ENCODE assay signal across 14 cellular contexts in genomic region chr17:20206591-20206990, GRCh38.
A peak's percentile ranks its signal among the peaks of the same experiment; 100 is the strongest.
DNase-seq lines count a peak whose midpoint lies in the region; ATAC-seq and TF ChIP-seq lines count a peak whose summit lies in the region.
"Had no signal": no experiment of that assay in that cellular context is flagged by ENCODE, and none has a peak within 500 bp of the region (broad histone marks: within the 10 kb centered on the region; RNA-seq: fewer than 3 reads in every experiment).

No MANE protein-coding gene starts in this region.

- peaks cover 42% of the 10 kb centered on the region for H3K4me1 ChIP-seq in PC-3 (ENCODE audit: insufficient read depth, low read length)
- peaks cover 0 to 7% of the 10 kb centered on the region in 2 donors for H3K4me1 ChIP-seq in naive thymus-derived CD4-positive, alpha-beta T cell (ENCODE audit: control insufficient read depth in 2 of 2, insufficient read depth in 2 of 2, low read length in 2 of 2)
- peaks cover 8% of the 10 kb centered on the region for H3K4me1 ChIP-seq in neural progenitor cell
- H3K4me1 ChIP-seq: right atrium auricular region had no signal

- peak overlapping the region in 6 of 9 donors; percentile 25 to 74 (median 58) for H3K27ac Mint-ChIP-seq in naive thymus-derived CD4-positive, alpha-beta T cell
- H3K27ac Mint-ChIP-seq in activated CD4-positive, alpha-beta T cell treated with anti-CD3 and anti-CD28 coated beads, Interleukin-2, amount 10 ng/mL, durations not matched to agents 24 days and 14 days = no peak overlapping the region
- H3K27ac Mint-ChIP-seq in neural progenitor cell = no peak overlapping the region

- no peaks in the 10 kb centered on the region for H3K9me3 ChIP-seq in PC-3 (ENCODE audit: low read length)
- H3K9me3 ChIP-seq in naive thymus-derived CD4-positive, alpha-beta T cell (ENCODE audit: control insufficient read depth in 2 of 3, low read length in 3 of 3) = no peaks in the 10 kb centered on the region
- H3K9me3 ChIP-seq in neural progenitor cell (ENCODE audit: low read depth) = no peaks in the 10 kb centered on the region
- H3K9me3 ChIP-seq: right atrium auricular region, tibial nerve had no signal

- H3K4me2 ChIP-seq in PC-3 (ENCODE audit: low read length) (peak overlapping the region; percentile 53; the same call in 1 of the 2 replicates), neural progenitor cell (no peak overlapping the region)
- H3K4me2 ChIP-seq: hepatocyte had no signal

- H3K27ac ChIP-seq in PC-3 (ENCODE audit: low read length) = no peak overlapping the region
- H3K27ac ChIP-seq in naive thymus-derived CD4-positive, alpha-beta T cell (ENCODE audit: low read depth, low read length) = no peak overlapping the region
- no peak overlapping the region for H3K27ac ChIP-seq in neural progenitor cell
- H3K27ac ChIP-seq: right atrium auricular region had no signal

- POLR2A ChIA-PET in BJ (lab: Charles Lee) (interaction anchor here (0.5 kb wide), 1 partner anchor 341 kb away, joined by 3 read pairs; no protein-coding TSS in a partner anchor), PC-3 (lab: Charles Lee; ENCODE audit: unreplicated experiment) (no interaction called here)
- POLR2A ChIA-PET in naive thymus-derived CD4-positive, alpha-beta T cell (lab: Charles Lee) = interaction anchor here (0.6 kb wide), 1 partner anchor 26 kb away, joined by 3 read pairs; no protein-coding TSS in a partner anchor

- no TSS peak for BruUV-seq in PC-3 (replicated peaks; lab: Mats Ljungman, UMichigan)

- H2AFZ ChIP-seq in PC-3 (ENCODE audit: low read length) (no peak overlapping the region), neural progenitor cell (replicated peaks) (no peak overlapping the region)
- H2AFZ ChIP-seq: hepatocyte had no signal

- H3K79me2 ChIP-seq in PC-3 (ENCODE audit: low read length) (peaks cover 44% of the 10 kb centered on the region), neural progenitor cell (ENCODE audit: low read depth) (peaks cover 10% of the 10 kb centered on the region)

- H3K27me3 ChIP-seq in BJ (ENCODE audit: control insufficient read depth, insufficient read depth, low read length) = no peaks in the 10 kb centered on the region
- H3K27me3 ChIP-seq in PC-3 (ENCODE audit: low read length) = no peaks in the 10 kb centered on the region
- no peaks in the 10 kb centered on the region for H3K27me3 ChIP-seq in naive thymus-derived CD4-positive, alpha-beta T cell (ENCODE audit: control insufficient read depth in 2 of 2, insufficient read depth in 2 of 2, low read length in 2 of 2)
- no peaks in the 10 kb centered on the region for H3K27me3 ChIP-seq in neural progenitor cell
- H3K27me3 ChIP-seq: hepatocyte, right atrium auricular region, tibial nerve had no signal

- intact Hi-C loops in PC-3 (cut with micrococcal nuclease) = no loop called here
- intact Hi-C loops in naive thymus-derived CD4-positive, alpha-beta T cell (cut with micrococcal nuclease) = no loop called here
- intact Hi-C loops in activated CD4-positive, alpha-beta T cell treated with anti-CD3 and anti-CD28 coated beads, Interleukin-2, amount 10 ng/mL, durations not matched to agents 24 days and 14 days (cut with micrococcal nuclease) = no loop called here

- H3K36me3 Mint-ChIP-seq in naive thymus-derived CD4-positive, alpha-beta T cell = no peaks in the 10 kb centered on the region
- H3K36me3 Mint-ChIP-seq in activated CD4-positive, alpha-beta T cell treated with anti-CD3 and anti-CD28 coated beads, Interleukin-2, amount 10 ng/mL, durations not matched to agents 24 days and 14 days (ENCODE audit: low read depth) = no peaks in the 10 kb centered on the region
- peaks cover 29% of the 10 kb centered on the region for H3K36me3 Mint-ChIP-seq in neural progenitor cell

- peak; percentile 64 for ATAC-seq in PC-3
- no peak for ATAC-seq in naive thymus-derived CD4-positive, alpha-beta T cell
- ATAC-seq in HG03521 (IDR thresholded peaks at IDR 0.05; ENCODE audit: unreplicated experiment) = no peak
- no peak for ATAC-seq in HG03342 (IDR thresholded peaks at IDR 0.05; ENCODE audit: unreplicated experiment)

- peaks cover 43% of the 10 kb centered on the region for H4K20me1 ChIP-seq in PC-3 (ENCODE audit: low read length)
- peaks cover 5% of the 10 kb centered on the region for H4K20me1 ChIP-seq in neural progenitor cell (ENCODE audit: low read depth)

- no peaks in the 10 kb centered on the region for H3K27me3 Mint-ChIP-seq in naive thymus-derived CD4-positive, alpha-beta T cell
- no peaks in the 10 kb centered on the region for H3K27me3 Mint-ChIP-seq in activated CD4-positive, alpha-beta T cell treated with anti-CD3 and anti-CD28 coated beads, Interleukin-2, amount 10 ng/mL, durations not matched to agents 24 days and 14 days
- peaks cover 2% of the 10 kb centered on the region for H3K27me3 Mint-ChIP-seq in neural progenitor cell (ENCODE audit: insufficient read depth, low read depth)

- H3K4me3 ChIP-seq in BJ (ENCODE audit: low read depth, low read length) (no peak overlapping the region), PC-3 (ENCODE audit: low read length) (no peak overlapping the region), neural progenitor cell (no peak overlapping the region)
- H3K4me3 ChIP-seq in naive thymus-derived CD4-positive, alpha-beta T cell (ENCODE audit: low read length) = no peak overlapping the region
- H3K4me3 ChIP-seq: hepatocyte, right atrium auricular region, tibial nerve had no signal

- H3K36me3 ChIP-seq in BJ (ENCODE audit: control insufficient read depth, insufficient read depth, low read length) (no peaks in the 10 kb centered on the region), PC-3 (ENCODE audit: low read depth, low read length) (peaks cover 8% of the 10 kb centered on the region), neural progenitor cell (no peaks in the 10 kb centered on the region)
- no peaks in the 10 kb centered on the region for H3K36me3 ChIP-seq in naive thymus-derived CD4-positive, alpha-beta T cell (ENCODE audit: control insufficient read depth in 2 of 3, insufficient read depth in 3 of 3, low read length in 3 of 3)
- H3K36me3 ChIP-seq: right atrium auricular region had no signal

- peaks cover 0 to 4% (median 0%) of the 10 kb centered on the region in 11 donors for H3K9me3 Mint-ChIP-seq in naive thymus-derived CD4-positive, alpha-beta T cell
- no peaks in the 10 kb centered on the region for H3K9me3 Mint-ChIP-seq in activated CD4-positive, alpha-beta T cell treated with anti-CD3 and anti-CD28 coated beads, Interleukin-2, amount 10 ng/mL, durations not matched to agents 24 days and 14 days
- no peaks in the 10 kb centered on the region for H3K9me3 Mint-ChIP-seq in neural progenitor cell
- H3K9me3 Mint-ChIP-seq: CD14-positive monocyte had no signal

- peak; percentile 36 for DNase-seq in BJ (ENCODE audit: low read depth)
- peak; percentile 91 for DNase-seq in PC-3
- DNase-seq in dedifferentiated amniotic fluid mesenchymal stem cell (ENCODE audit: extremely low spot score) = peak; percentile 62
- DNase-seq in naive thymus-derived CD4-positive, alpha-beta T cell = no peak
- DNase-seq in activated CD4-positive, alpha-beta T cell treated with anti-CD3 and anti-CD28 coated beads, Interleukin-2, amount 10 ng/mL, durations not matched to agents 24 days and 14 days = no peak
- no peak for DNase-seq in neural progenitor cell (ENCODE audit: low spot score)
- DNase-seq: activated gamma-delta T cell treated with Interleukin-2 at 50 U/mL for 16 hours, cortex of kidney had no signal

- peak overlapping the region in 2 of 10 donors; percentile 37 to 48 for H3K4me3 Mint-ChIP-seq in naive thymus-derived CD4-positive, alpha-beta T cell
- no peak overlapping the region for H3K4me3 Mint-ChIP-seq in activated CD4-positive, alpha-beta T cell treated with anti-CD3 and anti-CD28 coated beads, Interleukin-2, amount 10 ng/mL, durations not matched to agents 24 days and 14 days
- no peak overlapping the region for H3K4me3 Mint-ChIP-seq in neural progenitor cell
- H3K4me3 Mint-ChIP-seq: CD14-positive monocyte had no signal

- CTCF ChIA-PET in BJ (lab: Yijun Ruan, JAX) = interaction anchor here (1.9 to 2.4 kb wide), 3 partner anchors 9 to 21 kb away, joined by 6 to 15 read pairs (median 6); no protein-coding TSS in a partner anchor
- CTCF ChIA-PET in PC-3 (lab: Charles Lee) = no interaction called here
- CTCF ChIA-PET in naive thymus-derived CD4-positive, alpha-beta T cell (lab: Charles Lee) = interaction anchor here (1.5 kb wide), 1 partner anchor 84 kb away, joined by 4 read pairs; no protein-coding TSS in a partner anchor

- H3K9me2 ChIP-seq in PC-3 (replicated peaks; ENCODE audit: low read length) = no peaks in the 10 kb centered on the region

- TF ChIP-seq CTCF in BJ (IDR thresholded peaks at IDR 0.05; ENCODE audit: insufficient read depth, low read depth, low read length) (no peak), PC-3 (conservative IDR thresholded peaks at IDR 0.05; ENCODE audit: low read depth, low read length) (no peak), neural progenitor cell (IDR thresholded peaks at IDR 0.05) (no peak)

- H3K9ac ChIP-seq in PC-3 (ENCODE audit: low read length) (no peak overlapping the region), neural progenitor cell (no peak overlapping the region)

- H3K4me1 Mint-ChIP-seq in naive thymus-derived CD4-positive, alpha-beta T cell = peaks cover 15 to 36% (median 34%) of the 10 kb centered on the region in 7 donors
- H3K4me1 Mint-ChIP-seq in activated CD4-positive, alpha-beta T cell treated with anti-CD3 and anti-CD28 coated beads, Interleukin-2, amount 10 ng/mL, durations not matched to agents 24 days and 14 days = peaks cover 8% of the 10 kb centered on the region
- H3K4me1 Mint-ChIP-seq in neural progenitor cell = peaks cover 5% of the 10 kb centered on the region

- H3F3A ChIP-seq in PC-3 (ENCODE audit: low read length, unreplicated experiment) (peaks cover 6% of the 10 kb centered on the region), neural progenitor cell (ENCODE audit: low read depth) (no peaks in the 10 kb centered on the region)

Comparison
In these comparisons a context has a peak if more than half of its experiments do, and no peak if none do; other contexts are left out.
1. DNase-seq: peak in BJ (single experiment), PC-3 (single experiment) and dedifferentiated amniotic fluid mesenchymal stem cell (single experiment); none in naive thymus-derived CD4-positive, alpha-beta T cell (0 of 9), activated CD4-positive, alpha-beta T cell treated with anti-CD3 and anti-CD28 coated beads, Interleukin-2, amount 10 ng/mL, durations not matched to agents 24 days and 14 days (single experiment) and neural progenitor cell (single experiment).
2. H3K27ac Mint-ChIP-seq: peak in naive thymus-derived CD4-positive, alpha-beta T cell (6 of 9); none in activated CD4-positive, alpha-beta T cell treated with anti-CD3 and anti-CD28 coated beads, Interleukin-2, amount 10 ng/mL, durations not matched to agents 24 days and 14 days (single experiment) and neural progenitor cell (single experiment).